Comparison of ENCODE assay signal across 8 cellular contexts in the genomic region with DNA sequence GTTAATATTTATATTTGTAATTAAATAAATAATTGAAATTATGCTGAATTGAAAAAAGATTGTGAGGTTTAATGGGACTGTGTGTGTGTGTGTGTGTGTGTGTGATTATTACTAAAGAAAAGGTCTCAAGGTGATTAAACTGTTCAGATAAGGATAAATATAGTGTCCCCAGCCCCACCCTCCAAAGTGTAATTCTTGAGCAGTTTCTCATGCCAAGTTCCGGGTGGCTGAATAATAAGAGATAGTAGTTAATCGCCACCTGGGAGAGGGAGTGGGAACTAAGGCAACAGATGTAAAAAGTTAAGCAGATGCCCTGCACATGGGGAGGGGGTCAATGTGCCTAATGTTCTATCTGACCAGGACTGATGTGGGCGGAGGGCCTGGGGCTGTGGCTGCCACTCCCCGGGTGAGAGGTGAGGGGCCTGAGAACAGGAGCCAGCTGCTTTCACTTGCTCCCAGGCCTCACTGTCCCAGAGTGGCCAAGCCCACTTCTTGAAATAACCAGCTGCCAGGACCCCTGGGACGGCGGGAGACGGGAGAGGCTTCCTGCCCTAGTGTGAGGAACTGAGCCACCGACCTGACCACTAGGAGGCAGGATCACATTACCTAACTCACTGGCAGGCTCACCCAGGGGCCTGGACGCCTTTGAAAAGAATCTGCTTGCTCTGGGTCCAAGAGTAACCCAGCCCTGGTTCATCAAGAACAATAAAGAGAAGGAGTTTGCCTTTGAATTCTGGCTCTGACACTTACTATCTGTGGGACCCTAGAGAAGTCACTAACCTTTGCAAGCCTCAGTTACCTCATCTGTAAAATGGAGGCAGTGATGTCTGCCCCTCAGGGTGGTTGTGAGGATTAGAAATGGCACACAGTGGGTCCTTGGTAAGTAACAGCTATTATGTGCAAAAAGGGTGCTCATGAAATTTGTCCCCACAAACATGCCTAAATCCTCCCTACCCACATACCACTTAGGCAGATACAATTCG.
A peak's percentile ranks its signal among the peaks of the same experiment; 100 is the strongest.
DNase-seq lines count a peak whose midpoint lies in the region; TF ChIP-seq lines count a peak whose summit lies in the region.

No MANE protein-coding gene starts in this region.

- dilution Hi-C loops in mammary epithelial cell (cut with HindIII; ENCODE audit: low sequenced_read_pairs) = no loop called here

- H3K9me3 Mint-ChIP-seq in activated naive CD4-positive, alpha-beta T cell treated with anti-CD3 and anti-CD28 coated beads for 36 hours = no peaks in the 10 kb centered on the region

- no peak overlapping the region for H3K4me3 Mint-ChIP-seq in activated naive CD4-positive, alpha-beta T cell treated with anti-CD3 and anti-CD28 coated beads for 36 hours

- no peak overlapping the region for H2AFZ ChIP-seq in mammary epithelial cell (ENCODE audit: low read depth, low read length)

- H3K4me1 Mint-ChIP-seq in activated naive CD4-positive, alpha-beta T cell treated with anti-CD3 and anti-CD28 coated beads for 36 hours (ENCODE audit: low read depth) = no peaks in the 10 kb centered on the region

- no peak overlapping the region for H3K4me2 ChIP-seq in mammary epithelial cell (ENCODE audit: insufficient read depth, low read depth, low read length)

- CTCF ChIA-PET in activated naive CD4-positive, alpha-beta T cell treated with anti-CD3 and anti-CD28 coated beads for 36 hours (lab: Charles Lee) = interaction anchor here (0.7 to 1.5 kb wide), 3 partner anchors 18 to 575 kb away, joined by 3 to 4 read pairs (median 4); no protein-coding TSS in a partner anchor
- CTCF ChIA-PET in HEK293T (lab: Yijun Ruan, JAX) (interaction anchor here (0.6 to 1.8 kb wide), 4 partner anchors 9 to 121 kb away, joined by 3 to 5 read pairs (median 4); no protein-coding TSS in a partner anchor), mammary epithelial cell (lab: Charles Lee; ENCODE audit: low non-redundant PET) (no interaction called here)

- H3K27ac Mint-ChIP-seq in activated naive CD4-positive, alpha-beta T cell treated with anti-CD3 and anti-CD28 coated beads for 36 hours = no peak overlapping the region

- no peaks in the 10 kb centered on the region for H3K36me3 Mint-ChIP-seq in activated naive CD4-positive, alpha-beta T cell treated with anti-CD3 and anti-CD28 coated beads for 36 hours (ENCODE audit: low read depth)

- POLR2A ChIA-PET in HEK293T (lab: Yijun Ruan, JAX) = no interaction called here

- peaks cover 16% of the 10 kb centered on the region for H3K27me3 Mint-ChIP-seq in activated naive CD4-positive, alpha-beta T cell treated with anti-CD3 and anti-CD28 coated beads for 36 hours (ENCODE audit: low read depth)

- TF ChIP-seq CTCF in mammary epithelial cell (conservative IDR thresholded peaks at IDR 0.05 in 1 of 2, IDR thresholded peaks at IDR 0.05 in 1 of 2; ENCODE audit: extremely low read depth in 1 of 2, insufficient read depth in 1 of 2, low read depth in 1 of 2, low read length in 2 of 2) = peak; percentile 35 to 61
- peak; percentile 34 for TF ChIP-seq CTCF in liver (IDR thresholded peaks at IDR 0.05; ENCODE audit: low read depth, low read length, missing input control)
- peak in 4 of 11 experiments; percentile 5 to 49 (median 20) for TF ChIP-seq CTCF in spleen (IDR thresholded peaks at IDR 0.05 in 8 of 11, conservative IDR thresholded peaks at IDR 0.05 in 3 of 11)

- H3K27me3 ChIP-seq in mammary epithelial cell (ENCODE audit: insufficient read depth, low read length) = no peaks in the 10 kb centered on the region
- no peaks in the 10 kb centered on the region for H3K27me3 ChIP-seq in liver (ENCODE audit: control insufficient read depth in 4 of 4, insufficient read depth in 4 of 4, low read length in 3 of 4)
- H3K27me3 ChIP-seq in spleen (replicated peaks in 1 of 7) = peaks cover 0 to 26% (median 0%) of the 10 kb centered on the region in 7 donors

- peak; percentile 70 to 77 for TF ChIP-seq RAD21 in liver (IDR thresholded peaks at IDR 0.05)

- BruUV-seq in mammary epithelial cell (replicated peaks; lab: Mats Ljungman, UMichigan) = no TSS peak

- TF ChIP-seq POLR2A in spleen (IDR thresholded peaks at IDR 0.05) = no peak

- H3K4me1 ChIP-seq in mammary epithelial cell (ENCODE audit: insufficient read depth, low read length) (no peaks in the 10 kb centered on the region), liver (ENCODE audit: control insufficient read depth in 4 of 4, insufficient read depth in 4 of 4, low read length in 3 of 4) (no peaks in the 10 kb centered on the region), spleen (no peaks in the 10 kb centered on the region)

- no peaks in the 10 kb centered on the region for H3K36me3 ChIP-seq in mammary epithelial cell (ENCODE audit: insufficient read depth, low read length)
- no peaks in the 10 kb centered on the region for H3K36me3 ChIP-seq in liver (ENCODE audit: control insufficient read depth in 4 of 4, insufficient read depth in 3 of 4, low read depth in 1 of 4, low read length in 3 of 4)
- no peaks in the 10 kb centered on the region for H3K36me3 ChIP-seq in spleen

- H3K9me3 ChIP-seq in mammary epithelial cell (replicated peaks; ENCODE audit: insufficient read depth, low read length) (no peaks in the 10 kb centered on the region), liver (ENCODE audit: control insufficient read depth in 4 of 4, low read length in 3 of 4) (no peaks in the 10 kb centered on the region), spleen (no peaks in the 10 kb centered on the region)

- H3K9ac ChIP-seq in mammary epithelial cell (ENCODE audit: insufficient read depth, low read length) = no peak overlapping the region
- no peak overlapping the region for H3K9ac ChIP-seq in liver (ENCODE audit: low read depth in 1 of 2, low read length in 2 of 2)

- no peak overlapping the region for H3K4me3 ChIP-seq in mammary epithelial cell (replicated peaks in 1 of 3; ENCODE audit: insufficient read depth in 1 of 3, low read depth in 2 of 3, low read length in 3 of 3)
- no peak overlapping the region for H3K4me3 ChIP-seq in liver (ENCODE audit: low read depth in 1 of 3, low read length in 3 of 3)
- H3K4me3 ChIP-seq in spleen = no peak overlapping the region

- DNase-seq in activated naive CD4-positive, alpha-beta T cell treated with anti-CD3 and anti-CD28 coated beads for 36 hours = peak; percentile 49
- DNase-seq in activated naive CD4-positive, alpha-beta T cell (lab: John Stamatoyannopoulos, UW) = no peak
- DNase-seq in HEK293T (ENCODE audit: extremely low spot score) (peak; percentile 91), NCI-H526 (lab: John Stamatoyannopoulos, UW) (peak; percentile 4 to 81), mammary epithelial cell (peak; percentile 8), spleen (no peak)
- no peak for DNase-seq in activated effector memory CD4-positive, alpha-beta T cell treated with Interleukin-2 at 50 U/mL for 16 hours

- 49% methylated on average over 8 of the region's 10 CpGs for WGBS in mammary epithelial cell (ENCODE audit: low coverage, missing lambda C conversion rate)
- 34% methylated on average over 10 of the region's 10 CpGs for WGBS in liver
- 33 to 36% (median 34%) methylated on average over 9 to 10 of the region's 10 CpGs for WGBS in spleen, 5 donors

- no peak overlapping the region for H3K27ac ChIP-seq in mammary epithelial cell (ENCODE audit: insufficient read depth, low read depth, low read length)
- H3K27ac ChIP-seq in liver (ENCODE audit: low read depth in 1 of 2, low read length in 2 of 2) = no peak overlapping the region
- H3K27ac ChIP-seq in spleen = no peak overlapping the region

- H4K20me1 ChIP-seq in mammary epithelial cell (ENCODE audit: insufficient read depth, low read length) = no peaks in the 10 kb centered on the region

- no peaks in the 10 kb centered on the region for H3K79me2 ChIP-seq in mammary epithelial cell (ENCODE audit: insufficient read depth, low read length)

- in situ Hi-C loops in mammary epithelial cell (cut with MboI; ENCODE audit: low sequenced_read_pairs in 2 of 2) = no loop called here

- intact Hi-C loops in activated naive CD4-positive, alpha-beta T cell treated with anti-CD3 and anti-CD28 coated beads for 36 hours (cut with micrococcal nuclease) = loop anchor here (1.0 kb wide), 3 partner anchors 186 to 575 kb away; no protein-coding TSS in a partner anchor
- intact Hi-C loops in mammary epithelial cell (cut with micrococcal nuclease) = loop anchor here (1.0 to 2.0 kb wide), 2 partner anchors 186 to 576 kb away; no protein-coding TSS in a partner anchor
- intact Hi-C loops in spleen (cut with DNase I; ENCODE audit: low total_unique reads) = no loop called here

TF ChIP-seq in HEK293T, 16 proteins besides CTCF, POLR2A, EP300 and RAD21:
- no peak for TF ChIP-seq SP1 (IDR thresholded peaks at IDR 0.05)
- TF ChIP-seq HDGF (IDR thresholded peaks at IDR 0.05; ENCODE audit: borderline replicate concordance) = peak; percentile 23; the same call in 1 of the 2 replicates

TF ChIP-seq in liver, 16 proteins besides CTCF, POLR2A, EP300 and RAD21 (continues in another document):
- no peak for TF ChIP-seq JUND (IDR thresholded peaks at IDR 0.05)
- TF ChIP-seq, protein P1, sequence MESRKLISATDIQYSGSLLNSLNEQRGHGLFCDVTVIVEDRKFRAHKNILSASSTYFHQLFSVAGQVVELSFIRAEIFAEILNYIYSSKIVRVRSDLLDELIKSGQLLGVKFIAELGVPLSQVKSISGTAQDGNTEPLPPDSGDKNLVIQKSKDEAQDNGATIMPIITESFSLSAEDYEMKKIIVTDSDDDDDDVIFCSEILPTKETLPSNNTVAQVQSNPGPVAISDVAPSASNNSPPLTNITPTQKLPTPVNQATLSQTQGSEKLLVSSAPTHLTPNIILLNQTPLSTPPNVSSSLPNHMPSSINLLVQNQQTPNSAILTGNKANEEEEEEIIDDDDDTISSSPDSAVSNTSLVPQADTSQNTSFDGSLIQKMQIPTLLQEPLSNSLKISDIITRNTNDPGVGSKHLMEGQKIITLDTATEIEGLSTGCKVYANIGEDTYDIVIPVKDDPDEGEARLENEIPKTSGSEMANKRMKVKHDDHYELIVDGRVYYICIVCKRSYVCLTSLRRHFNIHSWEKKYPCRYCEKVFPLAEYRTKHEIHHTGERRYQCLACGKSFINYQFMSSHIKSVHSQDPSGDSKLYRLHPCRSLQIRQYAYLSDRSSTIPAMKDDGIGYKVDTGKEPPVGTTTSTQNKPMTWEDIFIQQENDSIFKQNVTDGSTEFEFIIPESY (IDR thresholded peaks at IDR 0.05) = no peak

Comparison
In these comparisons a context has a peak if more than half of its experiments do, and no peak if none do; other contexts are left out.
1. DNase-seq: peak in activated naive CD4-positive, alpha-beta T cell treated with anti-CD3 and anti-CD28 coated beads for 36 hours (single experiment), HEK293T (single experiment), NCI-H526 (2 of 2) and mammary epithelial cell (single experiment); none in activated naive CD4-positive, alpha-beta T cell (0 of 4), activated effector memory CD4-positive, alpha-beta T cell treated with Interleukin-2 at 50 U/mL for 16 hours (single experiment) and spleen (single experiment).